In the genomic region with DNA sequence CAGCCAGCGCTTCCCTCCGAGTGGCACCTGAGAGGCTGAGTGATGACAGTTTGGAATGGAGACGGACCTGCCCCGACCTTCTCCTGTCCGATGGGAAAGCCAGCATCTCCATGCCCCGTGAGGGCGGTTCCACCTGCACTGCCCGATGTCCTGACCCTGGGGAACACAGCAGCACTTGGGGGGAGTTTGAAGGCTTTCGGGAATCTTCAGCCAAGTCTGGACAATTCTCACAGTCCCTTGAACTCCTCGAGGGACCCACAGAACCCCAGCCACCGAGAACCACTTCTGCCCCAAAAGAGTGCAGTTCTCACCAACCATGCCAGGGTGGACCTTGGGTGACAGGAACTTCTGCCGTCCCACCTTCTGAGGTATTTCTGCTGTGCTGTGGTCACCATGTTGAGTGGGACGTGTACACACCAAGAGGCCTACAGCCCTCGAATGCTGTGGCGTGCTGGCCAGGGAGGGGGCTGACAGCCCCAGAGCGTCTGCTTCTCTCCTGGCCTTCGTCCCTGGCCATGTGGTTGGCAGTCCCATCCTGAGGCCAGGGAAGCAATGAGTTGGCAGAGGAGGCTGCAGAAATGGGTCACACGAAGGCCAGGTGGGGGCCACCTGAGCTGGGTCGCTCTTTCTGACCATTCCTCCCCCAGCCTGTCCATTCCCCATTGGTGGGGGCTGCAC, we compare ENCODE assay signal across 9 cellular contexts. TPM values are rescaled to one million over a fixed set of nuclear protein-coding genes. Genes with fewer than 3 reads are reported as not detected.
DNase-seq lines count a peak whose midpoint lies in the region; ATAC-seq and TF ChIP-seq lines count a peak whose summit lies in the region.
"Had no signal": no experiment of that assay in that cellular context is flagged by ENCODE, and none has a peak within 500 bp of the region (broad histone marks: within the 10 kb centered on the region; RNA-seq: fewer than 3 reads in every experiment).

No MANE protein-coding gene starts in this region.

- peak overlapping the region in 3 of 59 donors; percentile 37 to 81 (median 47) for H3K27ac ChIP-seq in dorsolateral prefrontal cortex

- H3K27me3 ChIP-seq in dorsolateral prefrontal cortex = no peaks in the 10 kb centered on the region

- peak overlapping the region; percentile 81 for H3K4me3 Mint-ChIP-seq in natural killer cell

- no peak for ATAC-seq in natural killer cell
- no peak for ATAC-seq in HG03571 (IDR thresholded peaks at IDR 0.05; ENCODE audit: unreplicated experiment)

- no peak for TF ChIP-seq CTCF in AG09309 (IDR thresholded peaks at IDR 0.05; ENCODE audit: control insufficient read depth, insufficient read depth, low read depth, low read length, missing control alignments)
- TF ChIP-seq CTCF in LNCaP clone FGC (IDR thresholded peaks at IDR 0.05; ENCODE audit: control insufficient read depth, extremely low read depth, insufficient read depth) = no peak
- no peak for TF ChIP-seq CTCF in dorsolateral prefrontal cortex (IDR thresholded peaks at IDR 0.05 in 54 of 56, conservative IDR thresholded peaks at IDR 0.05 in 2 of 56; ENCODE audit: low read depth in 1 of 56, partially characterized antibody in 56 of 56)
- TF ChIP-seq CTCF in natural killer cell (IDR thresholded peaks at IDR 0.05) = no peak

- H3K27ac Mint-ChIP-seq in natural killer cell = peak overlapping the region; percentile 63 to 72

- H3K4me3 ChIP-seq in AG09309 (ENCODE audit: control insufficient read depth, low read depth, low read length) (peak overlapping the region; percentile 78), LNCaP clone FGC (ENCODE audit: low read depth, low read length) (peak overlapping the region; percentile 83), dorsolateral prefrontal cortex (peak overlapping the region; percentile 51 to 99 (median 87))

- no peaks in the 10 kb centered on the region for H3K9me3 Mint-ChIP-seq in natural killer cell

- H3K4me1 Mint-ChIP-seq in natural killer cell = peaks cover 0 to 9% of the 10 kb centered on the region in 2 donors

- H3K27me3 Mint-ChIP-seq in natural killer cell (ENCODE audit: low read depth in 2 of 2) = no peaks in the 10 kb centered on the region

- DNase-seq in AG09309 (ENCODE audit: low read depth) (no peak), LNCaP clone FGC (ENCODE audit: low read depth) (no peak), dorsolateral prefrontal cortex (no peak), natural killer cell (no peak), globus pallidus (ENCODE audit: low spot score) (no peak), MV-4-11 (lab: John Stamatoyannopoulos, UW) (no peak), NCI-H2107 treated with DMSO at 0.1 percent for 48 hours (lab: John Stamatoyannopoulos, UW; ENCODE audit: unreplicated experiment) (no peak)
- DNase-seq: midbrain had no signal

- no peaks in the 10 kb centered on the region for H3K36me3 Mint-ChIP-seq in natural killer cell

- intact Hi-C loops in dorsolateral prefrontal cortex (cut with DNase I) (loop anchor here (5.0 to 10.0 kb wide), 2 partner anchors 36 to 198 kb away; a partner anchor contains a TSS), natural killer cell (cut with micrococcal nuclease) (no loop called here)

RNA-seq across cellular contexts. Expression of a gene that starts 1.0 kb away (rescaled TPM):
- total RNA-seq in dorsolateral prefrontal cortex = 10 to 100 TPM in 82 of 120 experiments, 1 to 10 TPM in 38; 5.2 to 21.3 (median 11.7) TPM
- total RNA-seq in natural killer cell = 1 to 10 TPM; 1.2 to 1.8 (median 1.3) TPM

RNA-seq across cellular contexts. Expression of a gene that starts 8.5 kb away (rescaled TPM):
- total RNA-seq in dorsolateral prefrontal cortex (10 to 100 TPM; 14.0 to 70.3 (median 45.2) TPM), natural killer cell (under 1 TPM in 1 of 3 donors, not detected in 2; 0.05 TPM)

RNA-seq across cellular contexts. Expression of a gene that starts 34.3 kb away (rescaled TPM):
- 1 to 10 TPM; 1.7 to 5.4 (median 3.1) TPM for total RNA-seq in dorsolateral prefrontal cortex
- 10 to 100 TPM; 10.3 to 20.7 (median 16.6) TPM for total RNA-seq in natural killer cell

Comparison
In these comparisons a context has a peak if more than half of its experiments do, and no peak if none do; other contexts are left out.
1. RNA of a gene that starts 8.5 kb away (total RNA-seq): 14.0 to 70.3 TPM in dorsolateral prefrontal cortex; 0.05 TPM in natural killer cell; every median in the first group is over 10 times any median in the second.
2. Peak in every context shown above with its lines, with median percentiles within 50 percentile points of each other: H3K4me3 ChIP-seq.